ENCODE assay signal across 12 cellular contexts in genomic region chr19:15299568-15300409, GRCh38. TPM values are rescaled to one million over a fixed set of nuclear protein-coding genes. Genes with fewer than 3 reads are reported as not detected.
DNase-seq lines count a peak whose midpoint lies in the region; ATAC-seq and TF ChIP-seq lines count a peak whose summit lies in the region.
"Had no signal": no experiment of that assay in that cellular context is flagged by ENCODE, and none has a peak within 500 bp of the region (broad histone marks: within the 10 kb centered on the region; RNA-seq: fewer than 3 reads in every experiment).

No MANE protein-coding gene starts in this region.

- H3K4me3 ChIP-seq in DND-41 (ENCODE audit: low read depth in 1 of 2, low read length in 2 of 2) = no peak overlapping the region
- H3K4me3 ChIP-seq: right atrium auricular region had no signal

- peaks cover 100% of the 10 kb centered on the region for H3K79me2 ChIP-seq in DND-41 (ENCODE audit: insufficient read depth, low read length)

- no peaks in the 10 kb centered on the region for H3K9me3 ChIP-seq in DND-41 (ENCODE audit: insufficient read depth, low read length, severe bottlenecking)
- H3K9me3 ChIP-seq: right atrium auricular region had no signal

- H3K4me3 Mint-ChIP-seq in endothelial cell (ENCODE audit: unreplicated experiment) (no peak overlapping the region), osteocyte (ENCODE audit: unreplicated experiment) (peak overlapping the region; percentile 14)

- H3K36me3 Mint-ChIP-seq in endothelial cell (ENCODE audit: low read depth, unreplicated experiment) (peaks cover 22% of the 10 kb centered on the region), osteocyte (ENCODE audit: unreplicated experiment) (peaks cover 5% of the 10 kb centered on the region)

- H3K4me2 ChIP-seq in DND-41 (ENCODE audit: insufficient read depth, low read length) = 0 out of 2 replicates have a peak overlapping the region, but pooled peaks have one; percentile 1
- H3K4me2 ChIP-seq: KMS-11 had no signal

- H3K27ac ChIP-seq in DND-41 (ENCODE audit: low read length) (peak overlapping the region; percentile 19), RWPE1 (peak overlapping the region; percentile 89)
- H3K27ac ChIP-seq: KMS-11 had no signal

- POLR2A ChIA-PET in RWPE1 (lab: Yijun Ruan, JAX; ENCODE audit: low non-redundant PET) = no interaction called here

- no peak for ATAC-seq in DND-41 (ENCODE audit: insufficient read depth, low read depth)
- no peak for ATAC-seq in GM21360 (IDR thresholded peaks at IDR 0.05; ENCODE audit: unreplicated experiment)

- peaks cover 23% of the 10 kb centered on the region for H3K36me3 ChIP-seq in DND-41 (ENCODE audit: insufficient read depth, low read length)
- H3K36me3 ChIP-seq: right atrium auricular region had no signal

- H2AFZ ChIP-seq in DND-41 (ENCODE audit: low read depth, low read length) = no peak overlapping the region

- no peaks in the 10 kb centered on the region for H3K9me3 Mint-ChIP-seq in endothelial cell (ENCODE audit: unreplicated experiment)
- peaks cover 3% of the 10 kb centered on the region for H3K9me3 Mint-ChIP-seq in osteocyte (ENCODE audit: unreplicated experiment)

- peaks cover 92% of the 10 kb centered on the region for H4K20me1 ChIP-seq in DND-41 (ENCODE audit: insufficient read depth, low read length)

- H3K4me1 Mint-ChIP-seq in endothelial cell (ENCODE audit: unreplicated experiment) = peaks cover 57% of the 10 kb centered on the region
- H3K4me1 Mint-ChIP-seq in osteocyte (ENCODE audit: unreplicated experiment) = peaks cover 95% of the 10 kb centered on the region

- H3K4me1 ChIP-seq in DND-41 (ENCODE audit: insufficient read depth, low read length) = peaks cover 90% of the 10 kb centered on the region

- CTCF ChIA-PET in RWPE1 (lab: Yijun Ruan, JAX) = no interaction called here

- no peak overlapping the region for H3K9ac ChIP-seq in DND-41 (ENCODE audit: low read depth, low read length)
- H3K9ac ChIP-seq: KMS-11 had no signal

- H3K27ac Mint-ChIP-seq in endothelial cell (ENCODE audit: unreplicated experiment) = peak overlapping the region; percentile 52
- peak overlapping the region; percentile 93 for H3K27ac Mint-ChIP-seq in osteocyte (ENCODE audit: unreplicated experiment)

- no peak for TF ChIP-seq CTCF in DND-41 (IDR thresholded peaks at IDR 0.05; ENCODE audit: borderline replicate concordance, extremely low read depth, low read length, poor library complexity, severe bottlenecking)
- no peak for TF ChIP-seq CTCF in RWPE1 (conservative IDR thresholded peaks at IDR 0.05; ENCODE audit: low read depth)
- TF ChIP-seq CTCF in endothelial cell (IDR thresholded peaks at IDR 0.05; ENCODE audit: unreplicated experiment) = no peak
- TF ChIP-seq CTCF in osteocyte (IDR thresholded peaks at IDR 0.05) = no peak

- peaks cover 2% of the 10 kb centered on the region for H3K27me3 Mint-ChIP-seq in endothelial cell (ENCODE audit: unreplicated experiment)
- H3K27me3 Mint-ChIP-seq in osteocyte (ENCODE audit: unreplicated experiment) = no peaks in the 10 kb centered on the region

- DNase-seq in DND-41 = no peak
- DNase-seq in RWPE1 (ENCODE audit: low spot score) = no peak
- DNase-seq in endothelial cell (ENCODE audit: low spot score) = no peak
- DNase-seq in osteocyte (ENCODE audit: extremely low spot score, unreplicated experiment) = no peak
- DNase-seq in ecto neural progenitor cell (ENCODE audit: low spot score) = no peak
- no peak for DNase-seq in stimulated activated CD4-positive, alpha-beta T cell treated with anti-CD3 and anti-CD28 coated beads, Interleukin-4, amount 100 ng/mL, for 4 hours
- DNase-seq in DMS 273 (lab: John Stamatoyannopoulos, UW; ENCODE audit: unreplicated experiment) = no peak
- DNase-seq: head of caudate nucleus, RPMI8226 had no signal

- no peaks in the 10 kb centered on the region for H3K27me3 ChIP-seq in DND-41 (ENCODE audit: insufficient read depth, low read length, poor library complexity)
- H3K27me3 ChIP-seq: right atrium auricular region had no signal

RNA-seq across cellular contexts. Expression of gene BRD4, which starts 32.5 kb away (rescaled TPM):
- 136 TPM for total RNA-seq in endothelial cell (ENCODE audit: unreplicated experiment)
- 142 and 143 TPM in 2 replicates for total RNA-seq in osteocyte
